In genomic region chr11:16969010-16970004, GRCh38 we compare ENCODE assay signal across 15 cellular contexts. TPM values are rescaled to one million over a fixed set of nuclear protein-coding genes. Genes with fewer than 3 reads are reported as not detected.
DNase-seq lines count a peak whose midpoint lies in the region; ATAC-seq and TF ChIP-seq lines count a peak whose summit lies in the region.
"Had no signal": no experiment of that assay in that cellular context is flagged by ENCODE, and none has a peak within 500 bp of the region (broad histone marks: within the 10 kb centered on the region; RNA-seq: fewer than 3 reads in every experiment).

No MANE protein-coding gene starts in this region.

- H2AFZ ChIP-seq in neural cell (ENCODE audit: low read depth, low read length): no peak overlapping the region

- no peak for TF ChIP-seq CTCF in neural cell (IDR thresholded peaks at IDR 0.05; ENCODE audit: poor library complexity, severe bottlenecking)

- H3K27ac ChIP-seq in neural cell (ENCODE audit: low read length): peak overlapping the region; percentile 41
- H3K27ac ChIP-seq: ascending aorta, coronary artery, pancreas, SJCRH30 had no signal

- DNase-seq in NCI-H2171 treated with DMSO at 0.1 percent for 48 hours (lab: John Stamatoyannopoulos, UW): peak; percentile 1
- DNase-seq in NCI-H2171 (lab: John Stamatoyannopoulos, UW): no peak
- DNase-seq in NCI-H82 treated with DMSO at 0.1 percent for 48 hours (lab: John Stamatoyannopoulos, UW; ENCODE audit: unreplicated experiment): peak; percentile 87
- no peak for DNase-seq in globus pallidus (ENCODE audit: low spot score)
- DNase-seq in T-helper 2 cell: no peak
- DNase-seq: midbrain; NCI-H1930; pancreas; SJCRH30; stimulated activated naive CD4-positive, alpha-beta T cell had no signal

- no peak for TF ChIP-seq EP300 in neural cell (conservative IDR thresholded peaks at IDR 0.05; ENCODE audit: poor library complexity, severe bottlenecking)

- H3K4me2 ChIP-seq in neural cell (ENCODE audit: low read length): no peak overlapping the region

- ATAC-seq in esophagus mucosa (peak; percentile 53), HG03565 (IDR thresholded peaks at IDR 0.05; ENCODE audit: unreplicated experiment) (no peak)
- ATAC-seq: pancreas had no signal

- no peaks in the 10 kb centered on the region for H3K79me2 ChIP-seq in neural cell (replicated peaks; ENCODE audit: insufficient read depth, low read length)

- no peaks in the 10 kb centered on the region for H3K9me2 ChIP-seq in neural cell (ENCODE audit: insufficient read depth, low read length)

- TF ChIP-seq RAD21 in neural cell (conservative IDR thresholded peaks at IDR 0.05): no peak

- H3K27me3 ChIP-seq in neural cell (ENCODE audit: insufficient read depth, low read depth, low read length): no peaks in the 10 kb centered on the region
- H3K27me3 ChIP-seq: ascending aorta, pancreas, SJCRH30 had no signal

- peak overlapping the region; percentile 24 for H3K9ac ChIP-seq in neural cell (ENCODE audit: low read length)

- H3K4me3 ChIP-seq in neural cell (ENCODE audit: low read length): no peak overlapping the region
- H3K4me3 ChIP-seq: ascending aorta, coronary artery, pancreas, SJCRH30 had no signal

- no peaks in the 10 kb centered on the region for H4K20me1 ChIP-seq in neural cell (ENCODE audit: insufficient read depth)

- no peaks in the 10 kb centered on the region for H3F3A ChIP-seq in neural cell (ENCODE audit: insufficient read depth, low read length, poor library complexity, severe bottlenecking)

- no peaks in the 10 kb centered on the region for H3K9me3 ChIP-seq in neural cell (ENCODE audit: low read length)
- H3K9me3 ChIP-seq: ascending aorta, pancreas, SJCRH30 had no signal

- no peaks in the 10 kb centered on the region for H3K36me3 ChIP-seq in neural cell (ENCODE audit: insufficient read depth, low read length)
- H3K36me3 ChIP-seq: ascending aorta, pancreas, SJCRH30 had no signal

TF ChIP-seq in neural cell, 6 proteins besides CTCF, POLR2A, EP300 and RAD21:
- TF ChIP-seq TAF1 (IDR thresholded peaks at IDR 0.05; ENCODE audit: low read depth): no peak
- TF ChIP-seq MXI1 (conservative IDR thresholded peaks at IDR 0.05; ENCODE audit: poor library complexity, severe bottlenecking): no peak
- no peak for TF ChIP-seq EZH2 (IDR thresholded peaks at IDR 0.05; ENCODE audit: borderline replicate concordance, insufficient read depth, low read length, poor library complexity, severe bottlenecking)
- no peak for TF ChIP-seq REST (IDR thresholded peaks at IDR 0.05; ENCODE audit: borderline replicate concordance)
- no peak for TF ChIP-seq POLR2AphosphoS5 (IDR thresholded peaks at IDR 0.05)
TF ChIP-seq in neural cell: peak in this region for 0.

RNA-seq across cellular contexts. Expression of gene PLEKHA7, which starts 44.9 kb away (rescaled TPM):
- total RNA-seq in esophagus mucosa: 48.2 TPM
- 45.7 and 60.7 TPM in 2 replicates for polyA plus RNA-seq in neural cell
- 54.3 and 65.3 TPM in 2 replicates for polyA minus RNA-seq in neural cell
- total RNA-seq: SJCRH30 had no signal

Comparison
In these comparisons a context has a peak if more than half of its experiments do, and no peak if none do; other contexts are left out.
1. DNase-seq: peak in NCI-H2171 treated with DMSO at 0.1 percent for 48 hours (single experiment) and NCI-H82 treated with DMSO at 0.1 percent for 48 hours (single experiment); none in NCI-H2171 (single experiment), globus pallidus (single experiment) and T-helper 2 cell (0 of 5).